ENCODE assay signal across 9 cellular contexts in the genomic region with DNA sequence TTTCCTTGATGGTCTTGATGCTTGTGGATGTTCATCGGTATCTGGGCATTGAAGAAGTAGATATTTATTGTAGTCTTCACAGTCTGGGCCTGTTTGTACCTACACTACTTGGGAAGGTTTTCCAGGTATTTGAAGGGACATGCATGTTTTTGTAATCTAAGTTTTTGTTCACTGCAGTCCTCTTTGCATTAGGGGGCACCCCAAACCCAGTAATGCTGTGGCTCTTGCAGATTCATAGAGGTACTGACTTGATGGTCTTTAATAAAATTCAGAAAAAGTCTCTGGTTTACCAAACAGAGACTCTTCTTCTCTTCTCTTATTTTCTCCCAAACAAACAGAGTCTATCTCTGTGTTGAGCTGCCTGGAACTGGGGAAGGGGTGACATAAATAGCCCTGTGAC.
DNase-seq lines count a peak whose midpoint lies in the region; ATAC-seq and TF ChIP-seq lines count a peak whose summit lies in the region.
"Had no signal": no experiment of that assay in that cellular context is flagged by ENCODE, and none has a peak within 500 bp of the region (broad histone marks: within the 10 kb centered on the region; RNA-seq: fewer than 3 reads in every experiment).

No MANE protein-coding gene starts in this region.

- H3K27me3 Mint-ChIP-seq in activated T-helper 17 cell treated with anti-CD3 and anti-CD28 coated beads, Interleukin-2, amount 50 U/mL, for 72 hours = peaks cover 15% of the 10 kb centered on the region

- H3K27ac Mint-ChIP-seq in activated T-helper 17 cell treated with anti-CD3 and anti-CD28 coated beads, Interleukin-2, amount 50 U/mL, for 72 hours = no peak overlapping the region

- H3K9me3 Mint-ChIP-seq in activated T-helper 17 cell treated with anti-CD3 and anti-CD28 coated beads, Interleukin-2, amount 50 U/mL, for 72 hours = peaks cover 15% of the 10 kb centered on the region

- in situ Hi-C loops in SK-MEL-5 (cut with HindIII; ENCODE audit: low pct_unique_long_range_greater_than_20kb, low sequenced_read_pairs) = no loop called here

- no peaks in the 10 kb centered on the region for H3K4me1 Mint-ChIP-seq in activated T-helper 17 cell treated with anti-CD3 and anti-CD28 coated beads, Interleukin-2, amount 50 U/mL, for 72 hours

- no peak for ATAC-seq in activated T-helper 17 cell treated with anti-CD3 and anti-CD28 coated beads, Interleukin-2, amount 50 U/mL, for 72 hours (replicated peaks)
- ATAC-seq in GM18517 (IDR thresholded peaks at IDR 0.05; ENCODE audit: unreplicated experiment) = no peak

- H3K4me3 ChIP-seq in AG10803 (ENCODE audit: low read length) = no peak overlapping the region
- no peak overlapping the region for H3K4me3 ChIP-seq in fibroblast of mammary gland (ENCODE audit: control insufficient read depth, low read depth, low read length)

- H3K36me3 Mint-ChIP-seq in activated T-helper 17 cell treated with anti-CD3 and anti-CD28 coated beads, Interleukin-2, amount 50 U/mL, for 72 hours (ENCODE audit: low read depth) = no peaks in the 10 kb centered on the region

- TF ChIP-seq CTCF in AG10803 (conservative IDR thresholded peaks at IDR 0.05; ENCODE audit: low read length) (peak; percentile 41), fibroblast of mammary gland (conservative IDR thresholded peaks at IDR 0.05; ENCODE audit: control insufficient read depth, insufficient read depth, low read depth, low read length) (peak; percentile 37)

- peak; percentile 25 for DNase-seq in AG10803 (ENCODE audit: low read depth)
- DNase-seq in ELR (ENCODE audit: low read depth) = peak; percentile 36
- peak; percentile 8 for DNase-seq in SK-MEL-5 (ENCODE audit: low read depth, low spot score)
- DNase-seq in fibroblast of mammary gland (ENCODE audit: low read depth) = peak; percentile 50
- no peak for DNase-seq in GM03348 (ENCODE audit: low spot score)
- DNase-seq in cerebellar cortex (ENCODE audit: low spot score) = no peak
- DNase-seq: NCI-H1105 treated with DMSO at 0.1 percent for 48 hours had no signal

- H3K4me3 Mint-ChIP-seq in activated T-helper 17 cell treated with anti-CD3 and anti-CD28 coated beads, Interleukin-2, amount 50 U/mL, for 72 hours = no peak overlapping the region

Comparison
In these comparisons a context has a peak if more than half of its experiments do, and no peak if none do; other contexts are left out.
1. DNase-seq: peak in AG10803 (single experiment), ELR (single experiment), SK-MEL-5 (single experiment) and fibroblast of mammary gland (single experiment); none in GM03348 (single experiment) and cerebellar cortex (single experiment).